ENCODE assay signal across 8 cellular contexts in the genomic region with DNA sequence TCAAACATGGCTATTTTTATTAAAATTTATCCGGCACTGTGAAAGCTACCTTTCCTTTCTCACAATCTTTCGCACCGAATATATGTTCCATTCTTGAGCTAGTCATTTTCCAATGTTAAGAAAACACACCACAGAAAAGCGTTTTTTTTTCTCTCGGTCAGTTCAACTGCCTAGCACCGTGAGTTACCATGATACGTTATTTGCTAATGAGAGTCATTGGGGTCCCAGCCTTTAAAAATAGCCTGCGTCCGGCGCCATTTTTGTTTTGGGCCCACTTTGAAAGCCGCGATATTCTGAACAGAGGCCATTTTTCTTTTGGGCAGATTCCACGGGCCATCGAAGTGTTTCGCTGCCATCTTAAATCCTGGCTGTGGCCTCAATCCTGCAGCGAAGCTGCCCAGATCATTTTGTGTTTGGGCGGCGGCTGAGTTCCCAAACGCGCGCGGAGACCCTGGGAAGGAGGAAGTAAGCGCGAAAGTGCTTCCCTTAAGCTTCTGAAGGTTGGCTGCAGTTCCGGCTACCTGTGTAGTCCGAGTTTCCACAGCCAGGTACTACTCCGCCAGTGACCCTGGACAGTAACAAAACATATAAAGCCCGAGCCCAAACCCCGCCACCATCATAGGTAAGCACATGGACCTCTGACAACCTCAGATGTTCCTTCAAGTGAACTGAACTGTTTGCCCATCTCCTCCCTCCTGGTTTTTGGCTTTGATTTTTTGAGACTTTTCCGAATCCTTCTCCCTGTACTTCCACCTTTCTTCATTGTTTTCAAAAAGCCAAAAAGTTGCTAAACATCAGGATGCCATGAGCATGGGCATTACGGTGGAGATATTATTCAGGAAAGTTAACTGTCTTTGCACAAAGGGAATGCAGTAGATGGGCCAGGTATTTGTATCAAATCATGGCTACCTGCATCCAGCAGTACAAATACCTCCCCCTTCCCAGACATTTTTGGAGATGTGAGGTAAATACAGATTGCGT. TPM values are rescaled to one million over a fixed set of nuclear protein-coding genes. Genes with fewer than 3 reads are reported as not detected.
DNase-seq lines count a peak whose midpoint lies in the region; ATAC-seq and TF ChIP-seq lines count a peak whose summit lies in the region.

A gene (plus strand): TSS at position 474 of the 981 bp plus-strand sequence. CDS start 22,900 bp downstream, outside the sequence.

- POLR2A ChIA-PET in activated B cell treated with CpG ODN at 0.5 μM for 24 hours (lab: Charles Lee): interaction anchor here (0.5 to 2.5 kb wide), 8 partner anchors 9 to 457 kb away, joined by 3 to 17 read pairs (median 6); a partner anchor contains a TSS

- DNase-seq in AG08396 (ENCODE audit: low spot score) (peak; percentile 81), NCI-H226 (peak; percentile 85), activated B cell treated with CpG ODN at 0.5 μM for 24 hours (peak; percentile 65), caudate nucleus (lab: John Stamatoyannopoulos, UW) (peak; percentile 30 to 99 (median 89)), immature natural killer cell (peak; percentile 78 to 82 (median 82)), smooth muscle cell of the brain vasculature (ENCODE audit: low read depth, low spot score) (peak; percentile 91)

- CTCF ChIA-PET in activated B cell treated with CpG ODN at 0.5 μM for 24 hours (lab: Charles Lee): interaction anchor here (1.4 to 2.0 kb wide), 3 partner anchors 8 to 41 kb away, joined by 5 to 10 read pairs (median 7); no protein-coding TSS in a partner anchor

- H3K36me3 Mint-ChIP-seq in activated B cell treated with CpG ODN at 0.5 μM for 24 hours (ENCODE audit: low read depth): peaks cover 16% of the 10 kb centered on the region
- no peaks in the 10 kb centered on the region for H3K36me3 Mint-ChIP-seq in immature natural killer cell

- peak; percentile 62 for ATAC-seq in GM19023 (IDR thresholded peaks at IDR 0.05; ENCODE audit: unreplicated experiment)
- ATAC-seq in HG03196 (IDR thresholded peaks at IDR 0.05; ENCODE audit: unreplicated experiment): peak; percentile 57
- peak; percentile 70 for ATAC-seq in activated B cell treated with CpG ODN at 0.5 μM for 24 hours (ENCODE audit: low read depth)

- H3K4me1 Mint-ChIP-seq in activated B cell treated with CpG ODN at 0.5 μM for 24 hours: peaks cover 34% of the 10 kb centered on the region
- peaks cover 26 to 57% of the 10 kb centered on the region in 2 donors for H3K4me1 Mint-ChIP-seq in immature natural killer cell

- H3K9me3 Mint-ChIP-seq in activated B cell treated with CpG ODN at 0.5 μM for 24 hours (no peaks in the 10 kb centered on the region), immature natural killer cell (no peaks in the 10 kb centered on the region)

- intact Hi-C loops in activated B cell treated with CpG ODN at 0.5 μM for 24 hours (cut with micrococcal nuclease): loop anchor here (1.0 to 10.0 kb wide), 6 partner anchors 12 to 400 kb away; a partner anchor contains a TSS

- H3K27me3 Mint-ChIP-seq in activated B cell treated with CpG ODN at 0.5 μM for 24 hours: no peaks in the 10 kb centered on the region
- H3K27me3 Mint-ChIP-seq in immature natural killer cell (ENCODE audit: low read depth in 3 of 3): peaks cover 9 to 18% (median 11%) of the 10 kb centered on the region in 3 donors

- peak within 1 kb of the TSS; percentile 98 for H3K27ac Mint-ChIP-seq in activated B cell treated with CpG ODN at 0.5 μM for 24 hours
- H3K27ac Mint-ChIP-seq in immature natural killer cell: peak within 1 kb of the TSS; percentile 91 to 98 (median 94)

- H3K27ac ChIP-seq in caudate nucleus (ENCODE audit: low read depth, low read length): peak within 1 kb of the TSS; percentile 87

- H3K4me3 Mint-ChIP-seq in activated B cell treated with CpG ODN at 0.5 μM for 24 hours (peak within 1 kb of the TSS; percentile 96), immature natural killer cell (peak within 1 kb of the TSS; percentile 91 to 99 (median 97))

- TF ChIP-seq CTCF in activated B cell treated with CpG ODN at 0.5 μM for 24 hours (IDR thresholded peaks at IDR 0.05): no peak

RNA-seq across cellular contexts. Expression of the gene that starts here (rescaled TPM):
- 7.4 and 8.6 TPM in 2 replicates for total RNA-seq in activated B cell treated with CpG ODN at 0.5 μM for 24 hours
- 1 to 10 TPM in 1 of 3 donors, under 1 TPM in 2; 0.52 to 1.6 (median 0.75) TPM for polyA plus RNA-seq in immature natural killer cell

Comparison
In these comparisons a context has a peak if more than half of its experiments do, and no peak if none do; other contexts are left out.
1. Peak in every context shown above with its lines: DNase-seq, ATAC-seq and H3K27ac ChIP-seq.